ENCODE assay signal across 38 cellular contexts in genomic region chr6:1896897-1897296, GRCh38.
"Had no signal": no experiment of that assay in that cellular context is flagged by ENCODE, and none has a peak within 500 bp of the region (broad histone marks: within the 10 kb centered on the region; RNA-seq: fewer than 3 reads in every experiment).

No MANE protein-coding gene starts in this region.

- H3K36me3 ChIP-seq: adrenal gland, cardiac muscle cell had no signal

- H3K4me1 ChIP-seq: adrenal gland had no signal

- H3K27me3 ChIP-seq: adrenal gland, cardiac muscle cell had no signal

- H3K4me1 Mint-ChIP-seq: activated B cell treated with CpG ODN at 0.5 μM for 24 hours; activated T-helper 17 cell treated with anti-CD3 and anti-CD28 coated beads, Interleukin-2, amount 50 U/mL, for 72 hours; brain; central memory CD8-positive, alpha-beta T cell had no signal

- H3K9me3 ChIP-seq: adrenal gland had no signal

- ATAC-seq: activated CD8-positive, alpha-beta T cell treated with anti-CD3 and anti-CD28 coated beads for 36 hours; activated naive CD4-positive, alpha-beta T cell treated with anti-CD3 and anti-CD28 coated beads, Interleukin-2, amount 50 U/mL, for 72 hours; activated T-cell treated with anti-CD3 and anti-CD28 coated beads, Interleukin-2, amount 50 U/mL, for 4 hours; activated T-cell treated with anti-CD3 and anti-CD28 coated beads, Interleukin-2, amount 50 U/mL, for 72 hours; activated T-helper 17 cell treated with anti-CD3 and anti-CD28 coated beads, Interleukin-2, amount 50 U/mL, for 72 hours had no signal

- H3K4me3 Mint-ChIP-seq: activated B cell treated with CpG ODN at 0.5 μM for 24 hours; activated CD4-positive, alpha-beta memory T cell treated with anti-CD3 and anti-CD28 coated beads for 36 hours; activated CD4-positive, alpha-beta T cell treated with anti-CD3 and anti-CD28 coated beads, Interleukin-2, amount 10 ng/mL, durations not matched to agents 24 days and 14 days; activated CD8-positive, alpha-beta T cell treated with anti-CD3 and anti-CD28 coated beads for 36 hours; activated naive CD4-positive, alpha-beta T cell treated with anti-CD3 and anti-CD28 coated beads for 36 hours; activated naive CD8-positive, alpha-beta T cell treated with anti-CD3 and anti-CD28 coated beads for 36 hours; activated T-cell treated with anti-CD3 and anti-CD28 coated beads, Interleukin-2, amount 50 U/mL, for 4 hours; activated T-cell treated with anti-CD3 and anti-CD28 coated beads, Interleukin-2, amount 50 U/mL, for 72 hours; activated T-helper 1 cell treated with anti-CD3 and anti-CD28 coated beads, Interleukin-12 subunit alpha, Interleukin-12 subunit beta, Interleukin-2, Interleukin-4 antibody, amounts not matched to agents 30 ng/mL and 10 ng/mL and 1 ng/mL, durations not matched to agents 14 hours and 24 hours and 36 hours; activated T-helper 17 cell treated with anti-CD3 and anti-CD28 coated beads, Interleukin-2, amount 50 U/mL, for 72 hours; brain; central memory CD8-positive, alpha-beta T cell; T-helper 1 cell treated with Interleukin-12 subunit alpha and Interleukin-12 subunit beta and Interleukin-4 antibody, amounts not matched to agents 30 μg/mL and 1 μg/mL, for 36 hours; T-helper 2 cell treated with Interferon-gamma antibody and Interleukin-4, amounts not matched to agents 5 μg/mL and 100 μg/mL, for 36 hours had no signal

- H3K27me3 Mint-ChIP-seq: activated B cell treated with CpG ODN at 0.5 μM for 24 hours; activated CD4-positive, alpha-beta memory T cell treated with anti-CD3 and anti-CD28 coated beads for 36 hours; activated CD4-positive, alpha-beta T cell treated with anti-CD3 and anti-CD28 coated beads, Interleukin-2, amount 10 ng/mL, durations not matched to agents 24 days and 14 days; activated CD8-positive, alpha-beta T cell treated with anti-CD3 and anti-CD28 coated beads for 36 hours; activated naive CD8-positive, alpha-beta T cell treated with anti-CD3 and anti-CD28 coated beads for 36 hours; activated T-helper 17 cell treated with anti-CD3 and anti-CD28 coated beads, Interleukin-2, amount 50 U/mL, for 72 hours; central memory CD8-positive, alpha-beta T cell had no signal

- DNase-seq: activated B cell treated with CpG ODN at 0.5 μM for 24 hours; activated CD4-positive, alpha-beta memory T cell treated with anti-CD3 and anti-CD28 coated beads for 36 hours; activated CD4-positive, alpha-beta T cell treated with anti-CD3 and anti-CD28 coated beads for 4 hours; activated CD4-positive, alpha-beta T cell treated with anti-CD3 and anti-CD28 coated beads, Interleukin-2, amount 10 ng/mL, durations not matched to agents 24 days and 14 days; activated CD4-positive, alpha-beta T cell treated with anti-CD3 and anti-CD28 coated beads, Interleukin-2, amount 50 U/mL, for 1 hour; activated CD4-positive, alpha-beta T cell treated with anti-CD3 and anti-CD28 coated beads, Interleukin-2, amount 50 U/mL, for 4 hours; activated CD4-positive, CD25-positive, alpha-beta regulatory T cell treated with anti-CD3 and anti-CD28 coated beads, Interleukin-2, amount 50 U/mL, for 72 hours; activated CD8-positive, alpha-beta memory T cell treated with anti-CD3 and anti-CD28 coated beads, Interleukin-2, amount 50 U/mL, for 4 hours; activated CD8-positive, alpha-beta T cell treated with anti-CD3 and anti-CD28 coated beads for 36 hours; activated effector memory CD4-positive, alpha-beta T cell treated with anti-CD3 and anti-CD28 coated beads, Interleukin-2, amount 50 U/mL, for 16 hours; activated gamma-delta T cell treated with Interleukin-2 at 50 U/mL for 16 hours; activated naive CD4-positive, alpha-beta T cell; activated naive CD4-positive, alpha-beta T cell treated with anti-CD3 and anti-CD28 coated beads for 36 hours; activated naive CD4-positive, alpha-beta T cell treated with anti-CD3 and anti-CD28 coated beads, Interleukin-2, amount 50 U/mL, for 16 hours; activated naive CD8-positive, alpha-beta T cell treated with anti-CD3 and anti-CD28 coated beads for 36 hours; activated T-cell treated with anti-CD3 and anti-CD28 coated beads for 4 hours; activated T-cell treated with anti-CD3 and anti-CD28 coated beads, Interleukin-2, amount 50 U/mL, for 1 hour; activated T-cell treated with anti-CD3 and anti-CD28 coated beads, Interleukin-2, amount 50 U/mL, for 4 hours; activated T-cell treated with anti-CD3 and anti-CD28 coated beads, Interleukin-2, amount 50 U/mL, for 72 hours; adrenal gland; amniotic stem cell; aorta; caudate nucleus; cerebellar nuclear complex; T-helper 1 cell; T-helper 2 cell; T-helper 9 cell had no signal

- H3K27ac Mint-ChIP-seq: activated B cell treated with CpG ODN at 0.5 μM for 24 hours; activated CD4-positive, alpha-beta memory T cell treated with anti-CD3 and anti-CD28 coated beads for 36 hours; activated CD4-positive, alpha-beta T cell treated with anti-CD3 and anti-CD28 coated beads, Interleukin-2, amount 10 ng/mL, durations not matched to agents 24 days and 14 days; activated CD8-positive, alpha-beta T cell treated with anti-CD3 and anti-CD28 coated beads for 36 hours; activated naive CD4-positive, alpha-beta T cell treated with anti-CD3 and anti-CD28 coated beads for 36 hours; activated naive CD8-positive, alpha-beta T cell treated with anti-CD3 and anti-CD28 coated beads for 36 hours; activated T-helper 1 cell treated with anti-CD3 and anti-CD28 coated beads, Interleukin-12 subunit alpha, Interleukin-12 subunit beta, Interleukin-2, Interleukin-4 antibody, amounts not matched to agents 30 ng/mL and 10 ng/mL and 1 ng/mL, durations not matched to agents 14 hours and 24 hours and 36 hours; activated T-helper 17 cell treated with anti-CD3 and anti-CD28 coated beads, Interleukin-2, amount 50 U/mL, for 72 hours; brain; T-helper 1 cell treated with Interleukin-12 subunit alpha and Interleukin-12 subunit beta and Interleukin-4 antibody, amounts not matched to agents 30 μg/mL and 1 μg/mL, for 36 hours; T-helper 2 cell treated with Interferon-gamma antibody and Interleukin-4, amounts not matched to agents 5 μg/mL and 100 μg/mL, for 36 hours had no signal

- H3K9me3 Mint-ChIP-seq: activated B cell treated with CpG ODN at 0.5 μM for 24 hours; activated CD4-positive, alpha-beta memory T cell treated with anti-CD3 and anti-CD28 coated beads for 36 hours; activated CD4-positive, alpha-beta T cell treated with anti-CD3 and anti-CD28 coated beads, Interleukin-2, amount 10 ng/mL, durations not matched to agents 24 days and 14 days; activated CD8-positive, alpha-beta T cell treated with anti-CD3 and anti-CD28 coated beads for 36 hours; activated naive CD4-positive, alpha-beta T cell treated with anti-CD3 and anti-CD28 coated beads for 36 hours; activated naive CD4-positive, alpha-beta T cell treated with anti-CD3 and anti-CD28 coated beads, Interleukin-2, amount 50 U/mL, for 72 hours; activated naive CD8-positive, alpha-beta T cell treated with anti-CD3 and anti-CD28 coated beads for 36 hours; activated T-cell treated with anti-CD3 and anti-CD28 coated beads, Interleukin-2, amount 50 U/mL, for 4 hours; activated T-cell treated with anti-CD3 and anti-CD28 coated beads, Interleukin-2, amount 50 U/mL, for 72 hours; activated T-helper 1 cell treated with anti-CD3 and anti-CD28 coated beads, Interleukin-12 subunit alpha, Interleukin-12 subunit beta, Interleukin-2, Interleukin-4 antibody, amounts not matched to agents 30 ng/mL and 10 ng/mL and 1 ng/mL, durations not matched to agents 14 hours and 24 hours and 36 hours; activated T-helper 17 cell treated with anti-CD3 and anti-CD28 coated beads, Interleukin-2, amount 50 U/mL, for 72 hours; brain; central memory CD8-positive, alpha-beta T cell; T-helper 1 cell treated with Interleukin-12 subunit alpha and Interleukin-12 subunit beta and Interleukin-4 antibody, amounts not matched to agents 30 μg/mL and 1 μg/mL, for 36 hours; T-helper 2 cell treated with Interferon-gamma antibody and Interleukin-4, amounts not matched to agents 5 μg/mL and 100 μg/mL, for 36 hours had no signal

- H3K4me3 ChIP-seq: adrenal gland, cardiac muscle cell had no signal

- FAIRE-seq: bronchial epithelial cell, TTC549 had no signal

- H3K27ac ChIP-seq: adrenal gland, cardiac muscle cell, VCaP had no signal

- H3K36me3 Mint-ChIP-seq: brain had no signal
